In genomic region chr9:100437860-100438805, GRCh38 we compare ENCODE assay signal across 8 cellular contexts. TPM values are rescaled to one million over a fixed set of nuclear protein-coding genes. Genes with fewer than 3 reads are reported as not detected.
DNase-seq lines count a peak whose midpoint lies in the region; ATAC-seq and TF ChIP-seq lines count a peak whose summit lies in the region.

No MANE protein-coding gene starts in this region.

- peak; percentile 39 for DNase-seq in AG09309 (ENCODE audit: low read depth)
- DNase-seq in HUDEP-2 (lab: John Stamatoyannopoulos, UW; ENCODE audit: unreplicated experiment in 76 of 76): peak in 66 of 76 experiments; percentile 1 to 75 (median 39)
- peak; percentile 56 to 70 for DNase-seq in PC-9
- DNase-seq in activated T-cell treated with anti-CD3 and anti-CD28 coated beads, Interleukin-2, amount 50 U/mL, for 4 hours: peak; percentile 66
- DNase-seq in fibroblast of the aortic adventitia (ENCODE audit: low read depth): peak; percentile 86
- DNase-seq in thyroid gland: peak; percentile 56 to 71

- peaks cover 8% of the 10 kb centered on the region; the same call in 1 of the 2 replicates for H3F3A ChIP-seq in PC-9 (ENCODE audit: insufficient read depth, low read depth)

- no peak overlapping the region for H3K4me3 Mint-ChIP-seq in activated T-cell treated with anti-CD3 and anti-CD28 coated beads, Interleukin-2, amount 50 U/mL, for 4 hours

- CTCF ChIA-PET in PC-9 (lab: Charles Lee): interaction anchor here (0.5 kb wide), 1 partner anchor 344 kb away, joined by 4 read pairs; no protein-coding TSS in a partner anchor

- H3K4me2 ChIP-seq in PC-9: no peak overlapping the region

- H3K9me3 ChIP-seq in PC-9 (ENCODE audit: insufficient read depth, low read depth): no peaks in the 10 kb centered on the region
- H3K9me3 ChIP-seq in neutrophil: no peaks in the 10 kb centered on the region
- no peaks in the 10 kb centered on the region for H3K9me3 ChIP-seq in thyroid gland

- peaks cover 39% of the 10 kb centered on the region for H3K79me2 ChIP-seq in PC-9 (ENCODE audit: low read depth)

- H3K4me3 ChIP-seq in AG09309 (ENCODE audit: control insufficient read depth, low read depth, low read length): no peak overlapping the region
- no peak overlapping the region for H3K4me3 ChIP-seq in PC-9
- no peak overlapping the region for H3K4me3 ChIP-seq in fibroblast of the aortic adventitia (ENCODE audit: low read depth, low read length)
- H3K4me3 ChIP-seq in neutrophil (ENCODE audit: low read depth in 1 of 2, low read length in 1 of 2): no peak overlapping the region
- no peak overlapping the region for H3K4me3 ChIP-seq in thyroid gland (replicated peaks in 1 of 3)

- no peaks in the 10 kb centered on the region for H4K20me1 ChIP-seq in PC-9 (ENCODE audit: insufficient read depth)

- H3K36me3 ChIP-seq in PC-9 (ENCODE audit: low read depth) (no peaks in the 10 kb centered on the region), neutrophil (no peaks in the 10 kb centered on the region), thyroid gland (no peaks in the 10 kb centered on the region)

- H3K9me2 ChIP-seq in PC-9 (ENCODE audit: insufficient read depth): no peaks in the 10 kb centered on the region

- peak; percentile 80 for ATAC-seq in GM18861 (IDR thresholded peaks at IDR 0.05; ENCODE audit: unreplicated experiment)
- peak; percentile 41 to 48 for ATAC-seq in activated T-cell treated with anti-CD3 and anti-CD28 coated beads, Interleukin-2, amount 50 U/mL, for 4 hours

- no TSS peak for BruUV-seq in PC-9 (replicated peaks; lab: Mats Ljungman, UMichigan)

- H3K27me3 ChIP-seq in PC-9 (ENCODE audit: insufficient read depth, low read depth): no peaks in the 10 kb centered on the region
- H3K27me3 ChIP-seq in neutrophil: no peaks in the 10 kb centered on the region
- no peaks in the 10 kb centered on the region for H3K27me3 ChIP-seq in thyroid gland

- H3K27me3 Mint-ChIP-seq in activated T-cell treated with anti-CD3 and anti-CD28 coated beads, Interleukin-2, amount 50 U/mL, for 4 hours (ENCODE audit: low read depth): no peaks in the 10 kb centered on the region

- intact Hi-C loops in PC-9 (cut with micrococcal nuclease; ENCODE audit: unreplicated experiment) (loop anchor here (5.0 kb wide), 1 partner anchor 116 kb away; no protein-coding TSS in a partner anchor), thyroid gland (cut with DNase I) (no loop called here)

- no peak for TF ChIP-seq POLR2A in thyroid gland (IDR thresholded peaks at IDR 0.05)

- H3K4me1 ChIP-seq in PC-9 (replicated peaks; ENCODE audit: insufficient read depth): no peaks in the 10 kb centered on the region
- H3K4me1 ChIP-seq in neutrophil (ENCODE audit: control insufficient read depth in 1 of 2, insufficient read depth in 1 of 2, low read depth in 1 of 2, low read length in 1 of 2): no peaks in the 10 kb centered on the region
- peaks cover 30 to 38% of the 10 kb centered on the region in 2 donors for H3K4me1 ChIP-seq in thyroid gland

- WGBS in thyroid gland, 2 donors: 83 to 96% methylated on average over 1 of the region's 1 CpG

- H2AFZ ChIP-seq in PC-9: no peak overlapping the region

- TF ChIP-seq CTCF in AG09309 (IDR thresholded peaks at IDR 0.05; ENCODE audit: control insufficient read depth, insufficient read depth, low read depth, low read length, missing control alignments) (peak; percentile 90), PC-9 (conservative IDR thresholded peaks at IDR 0.05) (peak; percentile 96), fibroblast of the aortic adventitia (IDR thresholded peaks at IDR 0.05; ENCODE audit: insufficient read depth, low read length) (peak; percentile 97), neutrophil (IDR thresholded peaks at IDR 0.05) (peak; percentile 95), thyroid gland (IDR thresholded peaks at IDR 0.05) (peak; percentile 72 to 87 (median 80))

- peaks cover 5% of the 10 kb centered on the region for H3K36me3 Mint-ChIP-seq in activated T-cell treated with anti-CD3 and anti-CD28 coated beads, Interleukin-2, amount 50 U/mL, for 4 hours (ENCODE audit: insufficient read depth)

- no peaks in the 10 kb centered on the region for H3K9me3 Mint-ChIP-seq in activated T-cell treated with anti-CD3 and anti-CD28 coated beads, Interleukin-2, amount 50 U/mL, for 4 hours

- POLR2A ChIA-PET in PC-9 (lab: Charles Lee; ENCODE audit: unreplicated experiment): interaction anchor here (0.6 to 0.7 kb wide), 3 partner anchors 11 to 79 kb away, joined by 3 to 5 read pairs (median 3); partner anchors contain the start of gene MSANTD3

- H3K27ac ChIP-seq in PC-9 (no peak overlapping the region), neutrophil (no peak overlapping the region), thyroid gland (peak overlapping the region in 2 of 3 donors; percentile 77 to 81)

- H3K4me1 Mint-ChIP-seq in activated T-cell treated with anti-CD3 and anti-CD28 coated beads, Interleukin-2, amount 50 U/mL, for 4 hours (ENCODE audit: low read depth): no peaks in the 10 kb centered on the region

RNA-seq across cellular contexts. Expression of gene MSANTD3, which starts 11.2 kb away (rescaled TPM):
- 40.0 and 53.2 TPM in 2 replicates for total RNA-seq in PC-9 (2021)
- 10 to 100 TPM; 12.2 to 13.8 (median 12.6) TPM for total RNA-seq in activated T-cell treated with anti-CD3 and anti-CD28 coated beads, Interleukin-2, amount 50 U/mL, for 4 hours
- total RNA-seq in fibroblast of the aortic adventitia (ENCODE audit: low replicate concordance): 50.9 and 76.1 TPM in 2 replicates
- total RNA-seq in thyroid gland: 10 to 100 TPM; 39.2 to 48.2 (median 44.3) TPM

RNA-seq across cellular contexts. Expression of gene TMEFF1, which starts 34.8 kb away (rescaled TPM):
- total RNA-seq in PC-9 (2021): 1.1 and 1.7 TPM in 2 replicates
- total RNA-seq in activated T-cell treated with anti-CD3 and anti-CD28 coated beads, Interleukin-2, amount 50 U/mL, for 4 hours: under 1 TPM in 2 of 3 donors, not detected in 1; 0.18 to 0.24 TPM
- total RNA-seq in fibroblast of the aortic adventitia (ENCODE audit: low replicate concordance): 0.49 and 1.3 TPM in 2 replicates
- total RNA-seq in thyroid gland: 10 to 100 TPM in 1 of 4 donors, 1 to 10 TPM in 3; 2.0 to 10.4 (median 4.8) TPM

Comparison
In these comparisons a context has a peak if more than half of its experiments do, and no peak if none do; other contexts are left out.
1. H3K27ac ChIP-seq: peak in thyroid gland (2 of 3); none in PC-9 (single experiment) and neutrophil (single experiment).
2. Peak in every context shown above with its lines, with median percentiles within 50 percentile points of each other: DNase-seq and CTCF ChIP-seq.